In the genomic region with DNA sequence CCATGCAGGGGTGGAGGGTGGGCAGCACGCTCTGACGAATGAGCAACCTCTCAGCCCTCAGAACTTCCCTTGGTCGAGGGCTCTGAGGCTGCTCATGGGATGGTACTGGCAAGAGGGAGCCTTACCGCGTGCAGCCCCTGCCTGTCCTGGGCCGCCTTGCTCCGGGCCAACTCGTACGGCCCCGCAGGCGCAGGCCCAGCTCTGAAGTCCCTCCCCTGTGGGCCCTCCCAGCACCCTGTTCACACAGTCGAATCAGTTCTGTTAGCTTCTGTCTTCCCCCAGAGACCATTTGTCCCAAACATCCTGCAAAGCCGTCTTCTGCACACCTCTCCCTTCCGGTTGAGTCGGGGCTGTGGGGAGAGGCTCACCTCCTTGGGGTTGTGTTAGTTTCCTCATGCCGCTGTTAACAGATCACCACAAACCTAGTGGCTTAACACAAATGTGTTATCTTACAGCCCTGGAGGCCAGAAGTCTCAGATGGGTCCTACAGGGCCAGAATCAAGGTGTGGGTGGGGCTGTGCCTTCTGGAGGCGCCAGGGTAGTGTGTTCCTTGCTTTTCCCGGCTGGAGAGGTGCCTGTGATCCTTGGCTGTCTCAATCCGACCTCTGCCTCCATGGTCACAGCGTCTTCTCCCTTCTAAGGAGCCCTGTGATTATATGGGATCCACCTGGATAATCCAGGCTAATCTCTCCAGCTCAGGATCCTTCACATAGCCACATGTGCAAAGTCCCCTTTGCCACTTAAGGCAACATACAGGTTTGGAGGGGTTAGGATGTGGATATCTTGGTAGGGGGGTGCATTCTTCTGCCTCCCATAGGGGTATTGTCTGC, we compare ENCODE assay signal across 8 cellular contexts. TPM values are rescaled to one million over a fixed set of nuclear protein-coding genes. Genes with fewer than 3 reads are reported as not detected.
A peak's percentile ranks its signal among the peaks of the same experiment; 100 is the strongest.
DNase-seq lines count a peak whose midpoint lies in the region; ATAC-seq and TF ChIP-seq lines count a peak whose summit lies in the region.

No MANE protein-coding gene starts in this region.

- H3K9me3 ChIP-seq in hepatocyte (ENCODE audit: low read depth) = no peaks in the 10 kb centered on the region
- no peaks in the 10 kb centered on the region for H3K9me3 ChIP-seq in PC-3 (ENCODE audit: low read length)

- peak overlapping the region; percentile 88 to 97 (median 96) for H3K27ac Mint-ChIP-seq in CD14-positive monocyte

- H2AFZ ChIP-seq in hepatocyte (peak overlapping the region; percentile 87), PC-3 (ENCODE audit: low read length) (no peak overlapping the region)

- DNase-seq in CD14-positive monocyte (ENCODE audit: low spot score) (no peak), NCI-H82 treated with DMSO at 0.1 percent for 48 hours (lab: John Stamatoyannopoulos, UW; ENCODE audit: unreplicated experiment) (peak; percentile 30), hepatocyte (ENCODE audit: low spot score) (peak; percentile 39), PC-3 (no peak)
- peak; percentile 47 for DNase-seq in activated naive CD4-positive, alpha-beta T cell treated with Interleukin-2 at 50 U/mL for 16 hours
- peak; percentile 56 for DNase-seq in stimulated activated CD4-positive, alpha-beta T cell treated with anti-CD3 and anti-CD28 coated beads, Interleukin-15, amount 100 ng/mL, for 24 hours

- no peaks in the 10 kb centered on the region for H3K9me3 Mint-ChIP-seq in CD14-positive monocyte

- H3K4me2 ChIP-seq in hepatocyte (peak overlapping the region; percentile 99), PC-3 (ENCODE audit: low read length) (no peak overlapping the region)

- H3K4me1 Mint-ChIP-seq in CD14-positive monocyte = peaks cover 88% of the 10 kb centered on the region

- peaks cover 7% of the 10 kb centered on the region for H3K27me3 ChIP-seq in hepatocyte
- peaks cover 16% of the 10 kb centered on the region for H3K27me3 ChIP-seq in PC-3 (ENCODE audit: low read length)

- no peaks in the 10 kb centered on the region for H3K36me3 ChIP-seq in hepatocyte (replicated peaks; ENCODE audit: insufficient read depth, low read depth)
- H3K36me3 ChIP-seq in PC-3 (ENCODE audit: low read depth, low read length) = no peaks in the 10 kb centered on the region

- POLR2A ChIA-PET in PC-3 (lab: Charles Lee; ENCODE audit: unreplicated experiment) = interaction anchor here (0.6 kb wide), 1 partner anchor 726 kb away, joined by 4 read pairs; no protein-coding TSS in a partner anchor

- ATAC-seq in GM21381 (IDR thresholded peaks at IDR 0.05; ENCODE audit: unreplicated experiment) (peak; percentile 44), HG03280 (IDR thresholded peaks at IDR 0.05; ENCODE audit: unreplicated experiment) (no peak), PC-3 (no peak)

- H3K4me3 Mint-ChIP-seq in CD14-positive monocyte = peak overlapping the region; percentile 85 to 90

- BruUV-seq in PC-3 (replicated peaks; lab: Mats Ljungman, UMichigan) = no TSS peak

- H3K9me2 ChIP-seq in hepatocyte (replicated peaks; ENCODE audit: insufficient read depth) (no peaks in the 10 kb centered on the region), PC-3 (replicated peaks; ENCODE audit: low read length) (no peaks in the 10 kb centered on the region)

- H3K4me1 ChIP-seq in hepatocyte (ENCODE audit: insufficient read depth) (peaks cover 6% of the 10 kb centered on the region), PC-3 (ENCODE audit: insufficient read depth, low read length) (no peaks in the 10 kb centered on the region)

- H3K27ac ChIP-seq in hepatocyte (peak overlapping the region; percentile 25), PC-3 (ENCODE audit: low read length) (no peak overlapping the region)

- H3F3A ChIP-seq in PC-3 (ENCODE audit: low read length, unreplicated experiment) = no peaks in the 10 kb centered on the region

- H3K27me3 Mint-ChIP-seq in CD14-positive monocyte (ENCODE audit: low read depth in 3 of 3) = no peaks in the 10 kb centered on the region

- WGBS in hepatocyte (ENCODE audit: low lambda C conversion rate, missing lambda C conversion rate) = 23% methylated on average over 20 of the region's 20 CpGs

- CTCF ChIA-PET in PC-3 (lab: Charles Lee) = no interaction called here

- no peak for TF ChIP-seq CTCF in CD14-positive monocyte (IDR thresholded peaks at IDR 0.05)
- no peak for TF ChIP-seq CTCF in hepatocyte (IDR thresholded peaks at IDR 0.05; ENCODE audit: poor library complexity)
- TF ChIP-seq CTCF in PC-3 (conservative IDR thresholded peaks at IDR 0.05; ENCODE audit: low read depth, low read length) = no peak

- H3K4me3 ChIP-seq in hepatocyte = peak overlapping the region; percentile 50
- no peak overlapping the region for H3K4me3 ChIP-seq in PC-3 (ENCODE audit: low read length)

- H3K36me3 Mint-ChIP-seq in CD14-positive monocyte = peaks cover 25 to 29% of the 10 kb centered on the region in 2 donors

- no peaks in the 10 kb centered on the region for H4K20me1 ChIP-seq in hepatocyte (ENCODE audit: insufficient read depth, poor library complexity, severe bottlenecking)
- no peaks in the 10 kb centered on the region for H4K20me1 ChIP-seq in PC-3 (ENCODE audit: low read length)

- no peaks in the 10 kb centered on the region for H3K79me2 ChIP-seq in hepatocyte
- H3K79me2 ChIP-seq in PC-3 (ENCODE audit: low read length) = no peaks in the 10 kb centered on the region

- H3K9ac ChIP-seq in PC-3 (ENCODE audit: low read length) = no peak overlapping the region

- intact Hi-C loops in CD14-positive monocyte (cut with micrococcal nuclease) = loop anchor here (5.0 to 10.0 kb wide), 4 partner anchors 43 to 135 kb away; a partner anchor contains a TSS
- intact Hi-C loops in PC-3 (cut with micrococcal nuclease) = loop anchor here (10.0 kb wide), 1 partner anchor 225 kb away; a partner anchor contains a TSS

RNA-seq across cellular contexts. Expression of a gene that starts 0.9 kb away (rescaled TPM):
- 100 to 1,000 TPM; 121 to 167 TPM for polyA plus RNA-seq in CD14-positive monocyte
- 1.8 and 5.8 TPM in 2 replicates for total RNA-seq in hepatocyte
- polyA plus RNA-seq in hepatocyte = 5.6 and 8.9 TPM in 2 replicates
- total RNA-seq in PC-3 (2014; rRNA removed) = 2.2 and 3.3 TPM in 2 replicates

RNA-seq across cellular contexts. Expression of a gene that starts 52.9 kb away (rescaled TPM):
- polyA plus RNA-seq in CD14-positive monocyte (100 to 1,000 TPM; 128 to 139 TPM), hepatocyte (43.5 and 47.9 TPM in 2 replicates)
- total RNA-seq in hepatocyte (134 and 150 TPM in 2 replicates), PC-3 (2014; rRNA removed) (202 and 204 TPM in 2 replicates)

Comparison
In these comparisons a context has a peak if more than half of its experiments do, and no peak if none do; other contexts are left out.
1. DNase-seq: peak in NCI-H82 treated with DMSO at 0.1 percent for 48 hours (single experiment), activated naive CD4-positive, alpha-beta T cell treated with Interleukin-2 at 50 U/mL for 16 hours (single experiment), hepatocyte (single experiment) and stimulated activated CD4-positive, alpha-beta T cell treated with anti-CD3 and anti-CD28 coated beads, Interleukin-15, amount 100 ng/mL, for 24 hours (single experiment); none in CD14-positive monocyte (single experiment) and PC-3 (single experiment).